Comparison of ENCODE assay signal across 8 cellular contexts in the genomic region with DNA sequence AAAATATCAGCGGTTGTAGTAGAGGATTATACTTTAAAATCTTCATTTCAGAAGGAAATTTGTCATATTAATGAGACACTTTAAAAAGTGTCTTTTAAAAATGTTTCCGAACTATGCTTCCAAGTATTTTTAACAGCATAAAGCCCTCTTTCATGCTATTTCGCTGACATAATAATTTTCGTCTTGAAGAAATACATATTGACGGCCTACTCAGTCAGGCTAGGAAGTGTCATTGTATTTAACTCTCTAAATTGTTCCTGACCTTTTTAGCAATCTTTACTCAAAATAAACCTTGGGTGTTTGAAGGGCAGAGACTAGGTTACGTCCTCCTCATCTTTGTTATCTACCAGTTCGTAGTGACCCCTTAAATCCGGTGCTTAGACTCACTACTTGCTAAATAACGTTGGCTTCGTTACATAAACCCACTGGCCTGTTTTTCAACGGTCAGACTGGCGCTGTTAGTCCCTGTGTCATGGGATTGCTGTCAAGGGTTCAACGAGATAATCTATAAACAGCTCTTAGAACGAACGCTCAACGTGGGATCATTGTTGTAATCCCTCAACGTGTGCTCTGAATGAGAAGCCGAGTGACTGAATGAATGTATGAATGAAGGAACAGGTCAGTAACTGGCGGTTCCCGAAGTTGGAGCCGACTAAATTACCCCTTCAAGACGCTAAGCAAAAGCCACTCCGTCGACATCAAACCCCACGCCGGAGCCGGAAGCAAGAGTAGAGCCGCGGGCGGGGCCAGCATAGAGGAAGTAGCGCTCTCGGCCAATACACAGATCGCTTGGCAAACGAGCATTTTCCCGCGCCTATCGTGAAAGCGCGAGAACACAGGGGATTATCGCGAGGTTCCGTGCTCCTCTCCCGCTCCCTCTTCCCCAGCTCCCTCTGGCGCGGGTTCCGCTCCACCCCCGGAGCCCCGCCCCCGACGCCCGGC. TPM values are rescaled to one million over a fixed set of nuclear protein-coding genes. Genes with fewer than 3 reads are reported as not detected.
DNase-seq lines count a peak whose midpoint lies in the region; ATAC-seq and TF ChIP-seq lines count a peak whose summit lies in the region.

No MANE protein-coding gene starts in this region.

- ATAC-seq in GM21737 (IDR thresholded peaks at IDR 0.05; ENCODE audit: unreplicated experiment): peak; percentile 91
- peak; percentile 97 for ATAC-seq in naive B cell (ENCODE audit: low read depth in 2 of 2)
- ATAC-seq in stimulated activated memory B cell treated with anti-CD40 and anti-IgM and Interleukin-4, amounts not matched to agents 10 μg/mL and 1 μg/mL and 100 μg/mL, for 72 hours: peak; percentile 99

- H3K4me2 ChIP-seq in fibroblast of lung (ENCODE audit: extremely low read depth, insufficient read depth, low read length): peak overlapping the region; percentile 99

- TF ChIP-seq CTCF in fibroblast of lung (conservative IDR thresholded peaks at IDR 0.05 in 1 of 2, IDR thresholded peaks at IDR 0.05 in 1 of 2; ENCODE audit: low read depth in 1 of 2, low read length in 2 of 2): no peak

- H3K79me2 ChIP-seq in fibroblast of lung (ENCODE audit: control insufficient read depth, insufficient read depth, low read length): peaks cover 16% of the 10 kb centered on the region

- H2AFZ ChIP-seq in fibroblast of lung (ENCODE audit: low read length): peak overlapping the region; percentile 88

- no peaks in the 10 kb centered on the region for H3K27me3 Mint-ChIP-seq in naive B cell
- H3K27me3 Mint-ChIP-seq in stimulated activated memory B cell treated with anti-CD40 and anti-IgM and Interleukin-4, amounts not matched to agents 10 μg/mL and 1 μg/mL and 100 μg/mL, for 72 hours: no peaks in the 10 kb centered on the region

- DNase-seq in DMS79 treated with DMSO at 0.1 percent for 48 hours (lab: John Stamatoyannopoulos, UW) (peak; percentile 86), KG1 (lab: John Stamatoyannopoulos, UW) (peak; percentile 99), fibroblast of lung (ENCODE audit: low read depth in 2 of 2) (peak; percentile 97 to 99), naive B cell (peak; percentile 88)
- peak; percentile 96 to 98 for DNase-seq in activated T-cell treated with anti-CD3 and anti-CD28 coated beads, Interleukin-2, amount 50 U/mL, for 48 hours

- no peaks in the 10 kb centered on the region for H3K9me3 ChIP-seq in fibroblast of lung (ENCODE audit: control insufficient read depth, insufficient read depth, low read depth, low read length)

- peaks cover 25 to 33% (median 27%) of the 10 kb centered on the region in 3 donors for H3K4me1 Mint-ChIP-seq in naive B cell
- peaks cover 25% of the 10 kb centered on the region for H3K4me1 Mint-ChIP-seq in stimulated activated memory B cell treated with anti-CD40 and anti-IgM and Interleukin-4, amounts not matched to agents 10 μg/mL and 1 μg/mL and 100 μg/mL, for 72 hours

- H3K4me3 Mint-ChIP-seq in naive B cell: peak overlapping the region in 6 of 8 donors; percentile 92 to 96 (median 95)
- H3K4me3 Mint-ChIP-seq in stimulated activated memory B cell treated with anti-CD40 and anti-IgM and Interleukin-4, amounts not matched to agents 10 μg/mL and 1 μg/mL and 100 μg/mL, for 72 hours: peak overlapping the region; percentile 98

- H3K36me3 ChIP-seq in fibroblast of lung (ENCODE audit: control insufficient read depth, insufficient read depth, low read length): no peaks in the 10 kb centered on the region

- H3K36me3 Mint-ChIP-seq in naive B cell: peaks cover 0 to 4% of the 10 kb centered on the region in 2 donors
- no peaks in the 10 kb centered on the region for H3K36me3 Mint-ChIP-seq in stimulated activated memory B cell treated with anti-CD40 and anti-IgM and Interleukin-4, amounts not matched to agents 10 μg/mL and 1 μg/mL and 100 μg/mL, for 72 hours

- H4K20me1 ChIP-seq in fibroblast of lung (ENCODE audit: control insufficient read depth, extremely low read depth, insufficient read depth, low read length): no peaks in the 10 kb centered on the region

- peak overlapping the region; percentile 95 for H3K27ac ChIP-seq in fibroblast of lung (ENCODE audit: insufficient read depth, low read length)

- H3K9ac ChIP-seq in fibroblast of lung (ENCODE audit: insufficient read depth, low read length): peak overlapping the region; percentile 79

- H3K27me3 ChIP-seq in fibroblast of lung (ENCODE audit: control insufficient read depth, insufficient read depth, low read length): no peaks in the 10 kb centered on the region

- peaks cover 7% of the 10 kb centered on the region for H3K4me1 ChIP-seq in fibroblast of lung (ENCODE audit: control insufficient read depth, extremely low read depth, insufficient read depth, low read length)

- H3K9me3 Mint-ChIP-seq in naive B cell: peaks cover 0 to 6% (median 0%) of the 10 kb centered on the region in 7 donors
- no peaks in the 10 kb centered on the region for H3K9me3 Mint-ChIP-seq in stimulated activated memory B cell treated with anti-CD40 and anti-IgM and Interleukin-4, amounts not matched to agents 10 μg/mL and 1 μg/mL and 100 μg/mL, for 72 hours

- peak overlapping the region; percentile 78 to 94 (median 90) for H3K27ac Mint-ChIP-seq in naive B cell
- peak overlapping the region; percentile 88 for H3K27ac Mint-ChIP-seq in stimulated activated memory B cell treated with anti-CD40 and anti-IgM and Interleukin-4, amounts not matched to agents 10 μg/mL and 1 μg/mL and 100 μg/mL, for 72 hours

- peak overlapping the region; percentile 69 to 97 (median 90) for H3K4me3 ChIP-seq in fibroblast of lung (replicated peaks in 1 of 4; ENCODE audit: control extremely low read depth in 1 of 4, insufficient read depth in 1 of 4, low read depth in 3 of 4, low read length in 4 of 4)

TF ChIP-seq in PFSK-1, 5 proteins besides CTCF, POLR2A, EP300 and RAD21:
- TF ChIP-seq SIN3A (IDR thresholded peaks at IDR 0.05; ENCODE audit: borderline replicate concordance, insufficient read depth, low read length): no peak
- TF ChIP-seq POLR2AphosphoS5 (IDR thresholded peaks at IDR 0.05; ENCODE audit: low read depth, low read length): peak; percentile 96
- peak; percentile 96; the same call in 1 of the 2 replicates for TF ChIP-seq TAF1 (IDR thresholded peaks at IDR 0.05; ENCODE audit: borderline replicate concordance, insufficient read depth, low read length)
- TF ChIP-seq, protein P1, sequence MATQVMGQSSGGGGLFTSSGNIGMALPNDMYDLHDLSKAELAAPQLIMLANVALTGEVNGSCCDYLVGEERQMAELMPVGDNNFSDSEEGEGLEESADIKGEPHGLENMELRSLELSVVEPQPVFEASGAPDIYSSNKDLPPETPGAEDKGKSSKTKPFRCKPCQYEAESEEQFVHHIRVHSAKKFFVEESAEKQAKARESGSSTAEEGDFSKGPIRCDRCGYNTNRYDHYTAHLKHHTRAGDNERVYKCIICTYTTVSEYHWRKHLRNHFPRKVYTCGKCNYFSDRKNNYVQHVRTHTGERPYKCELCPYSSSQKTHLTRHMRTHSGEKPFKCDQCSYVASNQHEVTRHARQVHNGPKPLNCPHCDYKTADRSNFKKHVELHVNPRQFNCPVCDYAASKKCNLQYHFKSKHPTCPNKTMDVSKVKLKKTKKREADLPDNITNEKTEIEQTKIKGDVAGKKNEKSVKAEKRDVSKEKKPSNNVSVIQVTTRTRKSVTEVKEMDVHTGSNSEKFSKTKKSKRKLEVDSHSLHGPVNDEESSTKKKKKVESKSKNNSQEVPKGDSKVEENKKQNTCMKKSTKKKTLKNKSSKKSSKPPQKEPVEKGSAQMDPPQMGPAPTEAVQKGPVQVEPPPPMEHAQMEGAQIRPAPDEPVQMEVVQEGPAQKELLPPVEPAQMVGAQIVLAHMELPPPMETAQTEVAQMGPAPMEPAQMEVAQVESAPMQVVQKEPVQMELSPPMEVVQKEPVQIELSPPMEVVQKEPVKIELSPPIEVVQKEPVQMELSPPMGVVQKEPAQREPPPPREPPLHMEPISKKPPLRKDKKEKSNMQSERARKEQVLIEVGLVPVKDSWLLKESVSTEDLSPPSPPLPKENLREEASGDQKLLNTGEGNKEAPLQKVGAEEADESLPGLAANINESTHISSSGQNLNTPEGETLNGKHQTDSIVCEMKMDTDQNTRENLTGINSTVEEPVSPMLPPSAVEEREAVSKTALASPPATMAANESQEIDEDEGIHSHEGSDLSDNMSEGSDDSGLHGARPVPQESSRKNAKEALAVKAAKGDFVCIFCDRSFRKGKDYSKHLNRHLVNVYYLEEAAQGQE (IDR thresholded peaks at IDR 0.05; ENCODE audit: insufficient read depth in 1 of 2, low read depth in 2 of 2, low read length in 2 of 2): peak in 1 of 2 experiments; percentile 18; a peak in 1 of 4 replicates
- peak; percentile 23 for TF ChIP-seq FOXP2 (optimal IDR thresholded peaks at IDR 0.05; ENCODE audit: borderline replicate concordance, extremely low read depth, extremely low read length, insufficient read depth)

RNA-seq across cellular contexts. Expression of gene LRRC28, which starts 0.5 kb away (rescaled TPM):
- 17.4 TPM for polyA plus RNA-seq in PFSK-1 (2012; ENCODE audit: insufficient read length, low read depth)
- 10.0 and 20.1 TPM in 2 replicates for total RNA-seq in fibroblast of lung
- polyA plus RNA-seq in fibroblast of lung (23.8 and 26.3 TPM in 2 replicates), naive B cell (ENCODE audit: low read depth in 6 of 6) (10 to 100 TPM; 20.9 to 41.9 (median 26.9) TPM)
- polyA plus RNA-seq in fibroblast of lung (2012): 14.5 and 14.6 TPM in 2 replicates
- 9.7 and 12.5 TPM in 2 replicates for polyA minus RNA-seq in fibroblast of lung (ENCODE audit: low replicate concordance)

RNA-seq across cellular contexts. Expression of gene TTC23, which starts 1.4 kb away (rescaled TPM):
- 9.0 TPM for polyA plus RNA-seq in PFSK-1 (2012; ENCODE audit: insufficient read length, low read depth)
- total RNA-seq in fibroblast of lung: 25.7 and 30.4 TPM in 2 replicates
- 3.5 and 4.1 TPM in 2 replicates for polyA plus RNA-seq in fibroblast of lung
- polyA plus RNA-seq in fibroblast of lung (2012): 9.3 and 13.2 TPM in 2 replicates
- 4.9 and 16.3 TPM in 2 replicates for polyA minus RNA-seq in fibroblast of lung (ENCODE audit: low replicate concordance)
- polyA plus RNA-seq in naive B cell (ENCODE audit: low read depth in 6 of 6): 1 to 10 TPM in 1 of 6 donors, under 1 TPM in 2, not detected in 3; 0.58 to 1.1 (median 0.96) TPM

Comparison
In these comparisons a context has a peak if more than half of its experiments do, and no peak if none do; other contexts are left out.
1. Peak in every context shown above with its lines: DNase-seq, ATAC-seq, H3K4me3 ChIP-seq and H3K27ac ChIP-seq.